8 cellular contexts compared by ENCODE assay signal in the genomic region with DNA sequence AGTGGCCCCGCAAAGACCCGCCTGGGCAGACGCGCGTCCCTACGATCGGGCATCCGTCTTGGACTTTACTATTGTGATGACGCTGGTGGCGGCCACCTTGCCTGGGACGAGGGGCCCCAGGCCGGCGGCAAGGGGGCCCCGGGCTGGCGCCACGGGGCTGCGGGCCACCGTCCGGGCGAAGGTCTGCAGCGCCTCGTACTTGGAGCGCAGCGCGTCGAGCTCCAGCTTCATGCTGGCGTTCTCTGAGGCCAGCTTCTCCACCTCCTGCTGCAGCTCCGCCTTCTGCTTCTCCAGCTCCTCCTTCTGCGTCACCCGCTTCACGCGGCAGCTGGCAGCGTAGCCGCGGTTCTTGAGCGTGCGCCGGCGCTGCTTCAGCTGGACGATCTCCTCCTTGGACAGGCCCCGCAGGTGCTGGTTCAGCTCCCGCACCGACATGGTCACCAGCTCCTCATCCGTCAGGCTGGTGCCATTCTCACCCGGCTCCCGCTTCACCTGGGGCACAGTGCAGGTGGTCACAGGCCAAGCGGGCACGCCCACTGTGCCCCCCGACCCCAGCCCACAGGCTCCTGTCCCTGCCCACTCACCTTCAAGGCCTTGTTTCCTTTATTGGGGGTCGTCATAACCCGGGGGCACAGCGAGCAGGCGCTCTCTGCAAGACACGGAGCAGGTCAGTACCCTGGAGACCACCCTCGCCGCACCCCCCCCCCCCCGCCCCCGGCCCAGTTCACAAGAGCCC. TPM values are rescaled to one million over a fixed set of nuclear protein-coding genes. Genes with fewer than 3 reads are reported as not detected.
DNase-seq lines count a peak whose midpoint lies in the region; ATAC-seq and TF ChIP-seq lines count a peak whose summit lies in the region.
"Had no signal": no experiment of that assay in that cellular context is flagged by ENCODE, and none has a peak within 500 bp of the region (broad histone marks: within the 10 kb centered on the region; RNA-seq: fewer than 3 reads in every experiment).

No MANE protein-coding gene starts in this region.

- H3K9me3 ChIP-seq in transverse colon: no peaks in the 10 kb centered on the region

- peak overlapping the region; percentile 98 for H3K23ac ChIP-seq in mesendoderm (ENCODE audit: low read length)

- H3K56ac ChIP-seq in mesendoderm (ENCODE audit: low read length): peak overlapping the region; percentile 92

- POLR2A ChIA-PET in MCF 10A (lab: Yijun Ruan, JAX): interaction anchor here (0.6 to 6.3 kb wide), 10 partner anchors 10 to 371 kb away, joined by 3 to 54 read pairs (median 4); a partner anchor contains a TSS

- TF ChIP-seq POLR2A in NB4 (IDR thresholded peaks at IDR 0.05; ENCODE audit: extremely low read depth, insufficient read length) (no peak), transverse colon (IDR thresholded peaks at IDR 0.05) (no peak)

- peaks cover 28% of the 10 kb centered on the region for H3K79me1 ChIP-seq in mesendoderm (ENCODE audit: low read length)

- peaks cover 67% of the 10 kb centered on the region for H3K79me2 ChIP-seq in mesendoderm (ENCODE audit: control insufficient read depth, insufficient read depth, low read length)

- WGBS in mesendoderm (ENCODE audit: extremely low coverage, insufficient coverage, low lambda C conversion rate): no CpG with 5 or more reads among the region's 58 CpGs
- 92 to 100% methylated on average over 1 to 53 of the region's 58 CpGs for WGBS in transverse colon (ENCODE audit: low coverage in 1 of 2), 2 donors

- H3K4me2 ChIP-seq in mesendoderm (ENCODE audit: low read length): peak overlapping the region; percentile 31

- H3K4me3 Mint-ChIP-seq in MCF 10A (ENCODE audit: unreplicated experiment): peak overlapping the region; percentile 71
- H3K4me3 Mint-ChIP-seq: activated CD4-positive, alpha-beta T cell treated with anti-CD3 and anti-CD28 coated beads for 36 hours had no signal

- H3K27ac ChIP-seq in mesendoderm (ENCODE audit: low read depth, low read length) (peak overlapping the region; percentile 95), transverse colon (peak overlapping the region; percentile 71 to 99 (median 86))

- H3K4me1 Mint-ChIP-seq in MCF 10A (ENCODE audit: insufficient read depth, unreplicated experiment): peaks cover 21% of the 10 kb centered on the region

- H3K27me3 ChIP-seq in mesendoderm (ENCODE audit: insufficient read depth, low read length, poor library complexity) (no peaks in the 10 kb centered on the region), transverse colon (no peaks in the 10 kb centered on the region)

- H2BK15ac ChIP-seq in mesendoderm (replicated peaks; ENCODE audit: low read depth): no peak overlapping the region

- H2AK5ac ChIP-seq in mesendoderm (ENCODE audit: low read length): no peak overlapping the region

- H3K18ac ChIP-seq in mesendoderm (ENCODE audit: low read length): peak overlapping the region; percentile 0

- no peak overlapping the region for H2BK120ac ChIP-seq in mesendoderm (ENCODE audit: low read depth, low read length)

- H3K36me3 Mint-ChIP-seq in MCF 10A (ENCODE audit: insufficient read depth, unreplicated experiment): peaks cover 42% of the 10 kb centered on the region

- H2BK5ac ChIP-seq in mesendoderm (ENCODE audit: low read length): peak overlapping the region; percentile 70

- no peak for ATAC-seq in HG03097 (IDR thresholded peaks at IDR 0.05; ENCODE audit: low FRiP score, unreplicated experiment)
- ATAC-seq: activated CD4-positive, alpha-beta T cell treated with anti-CD3 and anti-CD28 coated beads for 36 hours had no signal

- no TSS peak for BruUV-seq in MCF 10A (replicated peaks; lab: Mats Ljungman, UMichigan)

- in situ Hi-C loops in transverse colon (cut with MboI; ENCODE audit: low pct_ligation_motif_present in 1 of 4, low pct_unique_long_range_greater_than_20kb in 1 of 4, low sequenced_read_pairs in 3 of 4): no loop called here

- H3K36me3 ChIP-seq in mesendoderm (ENCODE audit: control insufficient read depth, insufficient read depth, low read length) (peaks cover 5% of the 10 kb centered on the region), transverse colon (peaks cover 0 to 7% (median 1%) of the 10 kb centered on the region in 4 donors)

- H3K4me1 ChIP-seq in mesendoderm (ENCODE audit: control insufficient read depth, low read depth, low read length) (peaks cover 23% of the 10 kb centered on the region), transverse colon (peaks cover 32 to 79% (median 70%) of the 10 kb centered on the region in 4 donors)

- H3K27me3 Mint-ChIP-seq in MCF 10A (ENCODE audit: insufficient read depth, unreplicated experiment): no peaks in the 10 kb centered on the region
- H3K27me3 Mint-ChIP-seq: activated CD4-positive, alpha-beta T cell treated with anti-CD3 and anti-CD28 coated beads for 36 hours had no signal

- no peak for TF ChIP-seq EP300 in transverse colon (IDR thresholded peaks at IDR 0.05; ENCODE audit: low read depth)

- H3K9ac ChIP-seq in mesendoderm (ENCODE audit: low read length): peak overlapping the region; percentile 67

- no peaks in the 10 kb centered on the region for H3K9me3 Mint-ChIP-seq in MCF 10A (ENCODE audit: unreplicated experiment)

- peak overlapping the region; percentile 59 for H3K4me3 ChIP-seq in NB4 (ENCODE audit: low read depth, low read length)
- no peak overlapping the region for H3K4me3 ChIP-seq in mesendoderm (ENCODE audit: low read length)
- peak overlapping the region in 2 of 4 donors; percentile 21 to 37 for H3K4me3 ChIP-seq in transverse colon

- peak overlapping the region; percentile 81 for H3K27ac Mint-ChIP-seq in MCF 10A (ENCODE audit: low read depth, unreplicated experiment)
- H3K27ac Mint-ChIP-seq: activated CD4-positive, alpha-beta T cell treated with anti-CD3 and anti-CD28 coated beads for 36 hours had no signal

- intact Hi-C loops in MCF 10A (cut with micrococcal nuclease): no loop called here
- intact Hi-C loops in transverse colon (cut with DNase I; ENCODE audit: low total_unique reads): no loop called here

- H4K5ac ChIP-seq in mesendoderm (ENCODE audit: low read length): no peak overlapping the region

- CTCF ChIA-PET in MCF 10A (lab: Yijun Ruan, JAX): interaction anchor here (1.0 to 1.3 kb wide), 3 partner anchors 9 to 98 kb away, joined by 3 to 4 read pairs (median 3); no protein-coding TSS in a partner anchor

- no peak for DNase-seq in NB4 (ENCODE audit: low read depth)
- no peak for DNase-seq in MCF 10A (ENCODE audit: unreplicated experiment)
- no peak for DNase-seq in mesendoderm
- no peak for DNase-seq in transverse colon
- DNase-seq in GM03348 (ENCODE audit: low spot score): no peak
- no peak for DNase-seq in NCI-H446 (lab: John Stamatoyannopoulos, UW)

- TF ChIP-seq CTCF in NB4 (IDR thresholded peaks at IDR 0.05; ENCODE audit: low read depth, low read length): no peak
- no peak for TF ChIP-seq CTCF in MCF 10A (IDR thresholded peaks at IDR 0.05; ENCODE audit: unreplicated experiment)
- TF ChIP-seq CTCF in transverse colon (IDR thresholded peaks at IDR 0.05): no peak

- no peak overlapping the region for H4K8ac ChIP-seq in mesendoderm (ENCODE audit: low read depth, low read length)

- peak overlapping the region; percentile 43 for H3K4ac ChIP-seq in mesendoderm (ENCODE audit: low read depth, low read length)

RNA-seq across cellular contexts. Expression of a gene that starts 4.8 kb away (rescaled TPM):
- total RNA-seq in MCF 10A (2022) (36.6 and 44.8 TPM in 2 replicates), transverse colon (100 to 1,000 TPM in 2 of 4 donors, 10 to 100 TPM in 2; 76.5 to 315 (median 172) TPM)
- 6.8 TPM for polyA plus RNA-seq in mesendoderm (2013, experiment 1 of 2)
- 6.4 TPM for polyA plus RNA-seq in mesendoderm (2013, experiment 2 of 2)

RNA-seq across cellular contexts. Expression of a gene that starts 4.8 kb away (rescaled TPM):
- total RNA-seq in MCF 10A (2022) (38.1 and 48.9 TPM in 2 replicates), transverse colon (10 to 100 TPM; 22.4 to 34.4 (median 24.3) TPM)
- 25.3 TPM for polyA plus RNA-seq in mesendoderm (2013, experiment 1 of 2)
- polyA plus RNA-seq in mesendoderm (2013, experiment 2 of 2): 24.3 TPM

RNA-seq across cellular contexts. Expression of a gene that starts 11.5 kb away (rescaled TPM):
- total RNA-seq in MCF 10A (2022): 26.5 and 26.8 TPM in 2 replicates
- 17.0 TPM for polyA plus RNA-seq in mesendoderm (2013, experiment 1 of 2)
- polyA plus RNA-seq in mesendoderm (2013, experiment 2 of 2): 17.9 TPM
- 100 to 1,000 TPM in 1 of 4 donors, 10 to 100 TPM in 3; 37.2 to 424 (median 77.1) TPM for total RNA-seq in transverse colon

RNA-seq across cellular contexts. Expression of a gene that starts 14.4 kb away (rescaled TPM):
- total RNA-seq in MCF 10A (2022) (151 and 154 TPM in 2 replicates), transverse colon (100 to 1,000 TPM in 1 of 4 donors, 10 to 100 TPM in 2, not detected in 1; 16.4 to 257 (median 20.5) TPM)
- polyA plus RNA-seq in mesendoderm (2013, experiment 1 of 2): 79.0 TPM
- polyA plus RNA-seq in mesendoderm (2013, experiment 2 of 2): 78.3 TPM

RNA-seq across cellular contexts. Expression of a gene that starts 20.7 kb away (rescaled TPM):
- total RNA-seq in MCF 10A (2022) (0.28 TPM in 1 of 2 replicates, not detected in the other), transverse colon (under 1 TPM in 1 of 4 donors, not detected in 3; 0.41 TPM)
- polyA plus RNA-seq in mesendoderm (2013, experiment 1 of 2): 1.1 TPM
- 0.55 TPM for polyA plus RNA-seq in mesendoderm (2013, experiment 2 of 2)
